9 cellular contexts compared by ENCODE assay signal in the genomic region with DNA sequence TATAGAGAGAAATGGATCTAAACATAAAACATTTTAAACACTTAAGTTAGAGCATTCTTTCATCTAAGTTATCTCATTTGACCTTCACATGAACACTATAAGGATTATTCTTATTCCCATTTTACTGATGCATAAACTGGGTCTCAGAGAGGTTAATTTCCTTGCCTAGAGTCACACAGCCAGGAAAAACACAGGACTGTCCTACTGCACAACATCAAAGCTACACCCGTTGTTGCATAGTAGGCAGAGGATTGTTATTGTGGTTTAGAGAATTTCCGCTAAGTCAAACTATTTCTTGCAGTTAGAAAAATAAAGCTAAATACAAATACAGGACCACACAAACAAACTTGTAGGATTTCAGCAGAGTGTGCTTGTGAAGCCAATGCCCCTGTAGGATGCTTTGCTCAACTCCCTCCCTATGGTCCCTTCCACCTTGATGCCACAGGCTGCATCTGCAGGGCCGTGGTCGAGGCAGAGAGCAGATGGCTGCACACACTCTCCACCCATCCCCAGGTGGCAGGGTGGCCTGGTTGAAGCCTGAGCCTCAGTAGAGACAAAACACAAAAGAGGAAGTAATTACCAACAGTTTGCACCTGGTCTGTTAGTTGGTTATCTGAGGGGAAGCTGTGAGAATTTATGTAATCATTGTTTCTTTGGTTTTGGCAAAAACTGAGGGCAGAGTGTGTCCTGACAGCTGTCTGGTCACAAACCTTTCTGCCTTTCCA. TPM values are rescaled to one million over a fixed set of nuclear protein-coding genes. Genes with fewer than 3 reads are reported as not detected.
A peak's percentile ranks its signal among the peaks of the same experiment; 100 is the strongest.
DNase-seq lines count a peak whose midpoint lies in the region; ATAC-seq lines count a peak whose summit lies in the region.
"Had no signal": no experiment of that assay in that cellular context is flagged by ENCODE, and none has a peak within 500 bp of the region (broad histone marks: within the 10 kb centered on the region; RNA-seq: fewer than 3 reads in every experiment).

No MANE protein-coding gene starts in this region.

- H3K4me1 Mint-ChIP-seq in activated CD4-positive, alpha-beta memory T cell treated with anti-CD3 and anti-CD28 coated beads, Interleukin-2, amount 10 ng/mL, durations not matched to agents 7 days and 5 days, result peaks cover 22% of the 10 kb centered on the region
- H3K4me1 Mint-ChIP-seq in activated CD4-positive, alpha-beta memory T cell treated with anti-CD3 and anti-CD28 coated beads for 36 hours (ENCODE audit: low read depth), result peaks cover 17% of the 10 kb centered on the region
- peaks cover 46% of the 10 kb centered on the region for H3K4me1 Mint-ChIP-seq in stimulated activated memory B cell treated with anti-CD40 and anti-IgM and Interleukin-4, amounts not matched to agents 10 μg/mL and 1 μg/mL and 100 μg/mL, for 72 hours

- POLR2A ChIA-PET in activated CD4-positive, alpha-beta memory T cell treated with anti-CD3 and anti-CD28 coated beads, Interleukin-2, amount 10 ng/mL, durations not matched to agents 7 days and 5 days (lab: Charles Lee), result interaction anchor here (1.4 kb wide), 1 partner anchor 270 kb away, joined by 5 read pairs; a partner anchor contains a TSS
- POLR2A ChIA-PET in activated CD4-positive, alpha-beta memory T cell treated with anti-CD3 and anti-CD28 coated beads for 36 hours (lab: Charles Lee), result no interaction called here

- no peaks in the 10 kb centered on the region for H3K27me3 Mint-ChIP-seq in activated CD4-positive, alpha-beta memory T cell treated with anti-CD3 and anti-CD28 coated beads, Interleukin-2, amount 10 ng/mL, durations not matched to agents 7 days and 5 days
- no peaks in the 10 kb centered on the region for H3K27me3 Mint-ChIP-seq in activated CD4-positive, alpha-beta memory T cell treated with anti-CD3 and anti-CD28 coated beads for 36 hours
- H3K27me3 Mint-ChIP-seq in stimulated activated memory B cell treated with anti-CD40 and anti-IgM and Interleukin-4, amounts not matched to agents 10 μg/mL and 1 μg/mL and 100 μg/mL, for 72 hours, result no peaks in the 10 kb centered on the region

- no peaks in the 10 kb centered on the region for H3K9me3 Mint-ChIP-seq in activated CD4-positive, alpha-beta memory T cell treated with anti-CD3 and anti-CD28 coated beads, Interleukin-2, amount 10 ng/mL, durations not matched to agents 7 days and 5 days
- H3K9me3 Mint-ChIP-seq in activated CD4-positive, alpha-beta memory T cell treated with anti-CD3 and anti-CD28 coated beads for 36 hours, result no peaks in the 10 kb centered on the region
- H3K9me3 Mint-ChIP-seq in stimulated activated memory B cell treated with anti-CD40 and anti-IgM and Interleukin-4, amounts not matched to agents 10 μg/mL and 1 μg/mL and 100 μg/mL, for 72 hours, result no peaks in the 10 kb centered on the region

- no peak overlapping the region for H3K4me3 Mint-ChIP-seq in activated CD4-positive, alpha-beta memory T cell treated with anti-CD3 and anti-CD28 coated beads, Interleukin-2, amount 10 ng/mL, durations not matched to agents 7 days and 5 days
- no peak overlapping the region for H3K4me3 Mint-ChIP-seq in activated CD4-positive, alpha-beta memory T cell treated with anti-CD3 and anti-CD28 coated beads for 36 hours
- H3K4me3 Mint-ChIP-seq in stimulated activated memory B cell treated with anti-CD40 and anti-IgM and Interleukin-4, amounts not matched to agents 10 μg/mL and 1 μg/mL and 100 μg/mL, for 72 hours, result peak overlapping the region; percentile 54

- intact Hi-C loops in activated CD4-positive, alpha-beta memory T cell treated with anti-CD3 and anti-CD28 coated beads for 36 hours (cut with micrococcal nuclease), result loop anchor here (5.0 kb wide), 1 partner anchor 48 kb away; no protein-coding TSS in a partner anchor

- ATAC-seq in HG02885 (IDR thresholded peaks at IDR 0.05; ENCODE audit: poor library complexity, unreplicated experiment), result peak; percentile 90
- peak; percentile 96 for ATAC-seq in stimulated activated memory B cell treated with anti-CD40 and anti-IgM and Interleukin-4, amounts not matched to agents 10 μg/mL and 1 μg/mL and 100 μg/mL, for 72 hours

- peaks cover 2% of the 10 kb centered on the region for H3K36me3 Mint-ChIP-seq in activated CD4-positive, alpha-beta memory T cell treated with anti-CD3 and anti-CD28 coated beads, Interleukin-2, amount 10 ng/mL, durations not matched to agents 7 days and 5 days (ENCODE audit: low read depth)
- peaks cover 4% of the 10 kb centered on the region for H3K36me3 Mint-ChIP-seq in activated CD4-positive, alpha-beta memory T cell treated with anti-CD3 and anti-CD28 coated beads for 36 hours
- H3K36me3 Mint-ChIP-seq in stimulated activated memory B cell treated with anti-CD40 and anti-IgM and Interleukin-4, amounts not matched to agents 10 μg/mL and 1 μg/mL and 100 μg/mL, for 72 hours, result peaks cover 8% of the 10 kb centered on the region

- CTCF ChIA-PET in activated CD4-positive, alpha-beta memory T cell treated with anti-CD3 and anti-CD28 coated beads, Interleukin-2, amount 10 ng/mL, durations not matched to agents 7 days and 5 days (lab: Charles Lee), result interaction anchor here (1.6 to 3.3 kb wide), 3 partner anchors 9 to 327 kb away, joined by 5 to 17 read pairs (median 5); no protein-coding TSS in a partner anchor
- CTCF ChIA-PET in activated CD4-positive, alpha-beta memory T cell treated with anti-CD3 and anti-CD28 coated beads for 36 hours (lab: Charles Lee), result interaction anchor here (0.9 to 2.0 kb wide), 3 partner anchors 9 to 53 kb away, joined by 3 to 5 read pairs (median 3); no protein-coding TSS in a partner anchor

- DNase-seq in activated CD4-positive, alpha-beta memory T cell treated with anti-CD3 and anti-CD28 coated beads, Interleukin-2, amount 10 ng/mL, durations not matched to agents 7 days and 5 days, result no peak
- DNase-seq in activated CD4-positive, alpha-beta memory T cell treated with anti-CD3 and anti-CD28 coated beads for 36 hours, result no peak
- DNase-seq in NCI-H2107 (lab: John Stamatoyannopoulos, UW) (peak; percentile 14), NCI-H526 treated with DMSO at 0.1 percent for 48 hours (lab: John Stamatoyannopoulos, UW) (no peak), SIG-M5 treated with dmso at 0.1 percent for 504 hours (lab: John Stamatoyannopoulos, UW; ENCODE audit: unreplicated experiment) (no peak), ureter (ENCODE audit: low spot score) (no peak)

- peak overlapping the region; percentile 49 for H3K27ac Mint-ChIP-seq in activated CD4-positive, alpha-beta memory T cell treated with anti-CD3 and anti-CD28 coated beads, Interleukin-2, amount 10 ng/mL, durations not matched to agents 7 days and 5 days
- no peak overlapping the region for H3K27ac Mint-ChIP-seq in activated CD4-positive, alpha-beta memory T cell treated with anti-CD3 and anti-CD28 coated beads for 36 hours
- H3K27ac Mint-ChIP-seq in stimulated activated memory B cell treated with anti-CD40 and anti-IgM and Interleukin-4, amounts not matched to agents 10 μg/mL and 1 μg/mL and 100 μg/mL, for 72 hours, result peak overlapping the region; percentile 73

RNA-seq across cellular contexts. Expression of a gene that starts 41.1 kb away (rescaled TPM):
- total RNA-seq in activated CD4-positive, alpha-beta memory T cell treated with anti-CD3 and anti-CD28 coated beads, Interleukin-2, amount 10 ng/mL, durations not matched to agents 7 days and 5 days, result under 1 TPM; 0.23 to 0.25 TPM
- under 1 TPM; 0.12 TPM for total RNA-seq in activated CD4-positive, alpha-beta memory T cell treated with anti-CD3 and anti-CD28 coated beads for 36 hours
- total RNA-seq in ureter, result 0.60 TPM

RNA-seq across cellular contexts. Expression of a gene that starts 55.6 kb away (rescaled TPM):
- total RNA-seq in activated CD4-positive, alpha-beta memory T cell treated with anti-CD3 and anti-CD28 coated beads, Interleukin-2, amount 10 ng/mL, durations not matched to agents 7 days and 5 days, result not detected
- total RNA-seq in activated CD4-positive, alpha-beta memory T cell treated with anti-CD3 and anti-CD28 coated beads for 36 hours, result not detected
- not detected for total RNA-seq in ureter
- total RNA-seq: T-helper 2 cell treated with Interferon-gamma antibody and Interleukin-4, amounts not matched to agents 100 ng/mL and 5 ng/mL, for 36 hours had no signal
